In genomic region chr2:11830708-11831301, GRCh38 we compare ENCODE assay signal across 9 cellular contexts.
DNase-seq lines count a peak whose midpoint lies in the region; ATAC-seq, FAIRE-seq and TF ChIP-seq lines count a peak whose summit lies in the region.
"Had no signal": no experiment of that assay in that cellular context is flagged by ENCODE, and none has a peak within 500 bp of the region (broad histone marks: within the 10 kb centered on the region; RNA-seq: fewer than 3 reads in every experiment).

No MANE protein-coding gene starts in this region.

- peak overlapping the region; percentile 100 for H3K4me2 ChIP-seq in HepG2 (ENCODE audit: low read depth, low read length)

- H3K9me3 ChIP-seq in HepG2 (ENCODE audit: low read length) = peaks cover 5% of the 10 kb centered on the region; the same call in 1 of the 2 replicates
- no peaks in the 10 kb centered on the region for H3K9me3 ChIP-seq in thoracic aorta

- H3K9me3 Mint-ChIP-seq in T-helper 2 cell treated with Interferon-gamma antibody and Interleukin-4, amounts not matched to agents 5 μg/mL and 100 μg/mL, for 36 hours = peaks cover 9% of the 10 kb centered on the region
- peaks cover 10% of the 10 kb centered on the region for H3K9me3 Mint-ChIP-seq in activated T-helper 2 cell treated with anti-CD3 and anti-CD28 coated beads, Interferon-gamma antibody, Interleukin-2, Interleukin-4, amounts not matched to agents 10 μg/mL and 5 μg/mL and 100 μg/mL, durations not matched to agents 14 hours and 24 hours and 36 hours

- intact Hi-C loops in activated T-helper 2 cell treated with anti-CD3 and anti-CD28 coated beads, Interferon-gamma antibody, Interleukin-2, Interleukin-4, amounts not matched to agents 10 μg/mL and 5 μg/mL and 100 μg/mL, durations not matched to agents 14 hours and 24 hours and 36 hours (cut with micrococcal nuclease) = loop anchor here (1.0 to 5.0 kb wide), 14 partner anchors 85 to 1176 kb away; partner anchors contain the start of gene LPIN1
- intact Hi-C loops in HepG2 (cut with micrococcal nuclease; ENCODE audit: unreplicated experiment) = loop anchor here (1.0 kb wide), 3 partner anchors 32 to 496 kb away; no protein-coding TSS in a partner anchor

- H3K27me3 ChIP-seq in HepG2 (ENCODE audit: control insufficient read depth in 1 of 2, insufficient read depth in 2 of 2, low read length in 2 of 2) = no peaks in the 10 kb centered on the region; a peak in 1 of 5 replicates
- H3K27me3 ChIP-seq in thoracic aorta (replicated peaks; ENCODE audit: insufficient read depth) = no peaks in the 10 kb centered on the region

- POLR2A ChIA-PET in HepG2 (lab: Yijun Ruan, JAX) = interaction anchor here (1.8 to 3.7 kb wide), 2 partner anchors 11 to 13 kb away, joined by 5 to 31 read pairs; no protein-coding TSS in a partner anchor

- peak overlapping the region; percentile 70 for H3K9ac ChIP-seq in HepG2 (ENCODE audit: insufficient read depth, low read depth, low read length)

- no peaks in the 10 kb centered on the region for H3K79me2 ChIP-seq in HepG2 (ENCODE audit: insufficient read depth, low read length)

- peaks cover 37% of the 10 kb centered on the region for H3K4me1 Mint-ChIP-seq in T-helper 2 cell treated with Interferon-gamma antibody and Interleukin-4, amounts not matched to agents 5 μg/mL and 100 μg/mL, for 36 hours (ENCODE audit: low read depth)
- peaks cover 31% of the 10 kb centered on the region for H3K4me1 Mint-ChIP-seq in activated T-helper 2 cell treated with anti-CD3 and anti-CD28 coated beads, Interferon-gamma antibody, Interleukin-2, Interleukin-4, amounts not matched to agents 10 μg/mL and 5 μg/mL and 100 μg/mL, durations not matched to agents 14 hours and 24 hours and 36 hours (ENCODE audit: low read depth)

- H4K20me1 ChIP-seq in HepG2 (ENCODE audit: insufficient read depth, low read length) = no peaks in the 10 kb centered on the region

- 46% methylated on average over 7 of the region's 7 CpGs for WGBS in HepG2 (ENCODE audit: low lambda C conversion rate)

- peak overlapping the region; percentile 80 for H3K27ac ChIP-seq in HepG2 (ENCODE audit: extremely low read length, insufficient read depth, low read length)
- H3K27ac ChIP-seq in thoracic aorta = peak overlapping the region; percentile 75

- TF ChIP-seq CTCF in HepG2 (CRISPR knock-in tag; IDR thresholded peaks at IDR 0.05) (no peak), thoracic aorta (IDR thresholded peaks at IDR 0.05) (no peak)

- no peak for TF ChIP-seq RAD21 in HepG2 (CRISPR knock-in tag; IDR thresholded peaks at IDR 0.05)

- H3K4me1 ChIP-seq in HepG2 (ENCODE audit: insufficient read depth, low read length) (peaks cover 66% of the 10 kb centered on the region), thoracic aorta (ENCODE audit: control insufficient read depth in 1 of 2, low read depth in 2 of 2) (peaks cover 10 to 21% of the 10 kb centered on the region in 2 donors)

- no TSS peak for BruUV-seq in HepG2 (replicated peaks; lab: Mats Ljungman, UMichigan)

- in situ Hi-C loops in HepG2 (cut with HindIII; ENCODE audit: extremely low pct_ligation_motif_present, low pct_unique_long_range_greater_than_20kb) = loop anchor here (5.0 to 10.0 kb wide), 2 partner anchors 886 to 1174 kb away; partner anchors contain the start of gene TRIB2

- peak; percentile 15 for FAIRE-seq in HepG2 (lab: Jason Lieb, UNC)
- FAIRE-seq: bronchial epithelial cell had no signal

- CTCF ChIA-PET in HepG2 (lab: Yijun Ruan, JAX; ENCODE audit: low intra/inter-chr PET ratio, low total read pairs) = interaction anchor here (1.3 kb wide), 1 partner anchor 33 kb away, joined by 3 read pairs; no protein-coding TSS in a partner anchor

- no peak for DNase-seq in T-helper 2 cell treated with Interferon-gamma antibody and Interleukin-4, amounts not matched to agents 5 μg/mL and 100 μg/mL, for 36 hours (ENCODE audit: low spot score)
- DNase-seq in T-helper 2 cell = no peak
- DNase-seq in activated T-helper 2 cell treated with anti-CD3 and anti-CD28 coated beads, Interferon-gamma antibody, Interleukin-2, Interleukin-4, amounts not matched to agents 10 μg/mL and 5 μg/mL and 100 μg/mL, durations not matched to agents 14 hours and 24 hours and 36 hours (ENCODE audit: low spot score) = no peak
- no peak for DNase-seq in HepG2 (ENCODE audit: low spot score)
- no peak for DNase-seq in thoracic aorta (ENCODE audit: low spot score)
- no peak for DNase-seq in SIG-M5 treated with dmso at 0.1 percent for 504 hours (lab: John Stamatoyannopoulos, UW; ENCODE audit: unreplicated experiment)
- DNase-seq in NCI-H146 (lab: John Stamatoyannopoulos, UW) = no peak
- no peak for DNase-seq in HCEC 1CT

- peak overlapping the region; percentile 67 for H3K27ac Mint-ChIP-seq in T-helper 2 cell treated with Interferon-gamma antibody and Interleukin-4, amounts not matched to agents 5 μg/mL and 100 μg/mL, for 36 hours
- H3K27ac Mint-ChIP-seq in activated T-helper 2 cell treated with anti-CD3 and anti-CD28 coated beads, Interferon-gamma antibody, Interleukin-2, Interleukin-4, amounts not matched to agents 10 μg/mL and 5 μg/mL and 100 μg/mL, durations not matched to agents 14 hours and 24 hours and 36 hours = peak overlapping the region; percentile 56

- H3K36me3 ChIP-seq in HepG2 (replicated peaks in 1 of 2; ENCODE audit: control insufficient read depth in 1 of 2, insufficient read depth in 2 of 2, low read length in 2 of 2) (peaks cover 0 to 5% of the 10 kb centered on the region in 2 experiments; a peak in 2 of 5 replicates), thoracic aorta (no peaks in the 10 kb centered on the region)

- peak overlapping the region; percentile 90 for H2AFZ ChIP-seq in HepG2 (ENCODE audit: low read length)

- peaks cover 20% of the 10 kb centered on the region for H3K36me3 Mint-ChIP-seq in T-helper 2 cell treated with Interferon-gamma antibody and Interleukin-4, amounts not matched to agents 5 μg/mL and 100 μg/mL, for 36 hours (ENCODE audit: low read depth)
- H3K36me3 Mint-ChIP-seq in activated T-helper 2 cell treated with anti-CD3 and anti-CD28 coated beads, Interferon-gamma antibody, Interleukin-2, Interleukin-4, amounts not matched to agents 10 μg/mL and 5 μg/mL and 100 μg/mL, durations not matched to agents 14 hours and 24 hours and 36 hours (ENCODE audit: low read depth) = peaks cover 22% of the 10 kb centered on the region

- TF ChIP-seq EP300 in HepG2 (IDR thresholded peaks at IDR 0.05; ENCODE audit: low read depth in 2 of 2, low read length in 2 of 2) (no peak), HepG2 (CRISPR knock-in tag; IDR thresholded peaks at IDR 0.05; ENCODE audit: borderline replicate concordance) (no peak)

- TF ChIP-seq POLR2A in HepG2 (IDR thresholded peaks at IDR 0.05; ENCODE audit: insufficient read depth in 1 of 2, low read depth in 2 of 2, low read length in 2 of 2) = no peak

- peak overlapping the region; percentile 85 for H3K4me3 Mint-ChIP-seq in T-helper 2 cell treated with Interferon-gamma antibody and Interleukin-4, amounts not matched to agents 5 μg/mL and 100 μg/mL, for 36 hours
- peak overlapping the region; percentile 51 for H3K4me3 Mint-ChIP-seq in activated T-helper 2 cell treated with anti-CD3 and anti-CD28 coated beads, Interferon-gamma antibody, Interleukin-2, Interleukin-4, amounts not matched to agents 10 μg/mL and 5 μg/mL and 100 μg/mL, durations not matched to agents 14 hours and 24 hours and 36 hours (ENCODE audit: low read depth)

- H3K4me3 ChIP-seq in HepG2 (replicated peaks in 1 of 3; ENCODE audit: insufficient read depth in 1 of 3, low read depth in 2 of 3, low read length in 3 of 3) (peak overlapping the region; percentile 55 to 77 (median 70); a peak in 5 of 6 replicates), thoracic aorta (peak overlapping the region; percentile 59)

- ATAC-seq in HepG2 = peak; percentile 3; the same call in 2 of the 3 replicates
- no peak for ATAC-seq in thoracic aorta (ENCODE audit: insufficient number of reproducible peaks, low FRiP score, low read depth)

- H3K27me3 Mint-ChIP-seq in T-helper 2 cell treated with Interferon-gamma antibody and Interleukin-4, amounts not matched to agents 5 μg/mL and 100 μg/mL, for 36 hours (ENCODE audit: low read depth) = peaks cover 45% of the 10 kb centered on the region
- peaks cover 43% of the 10 kb centered on the region for H3K27me3 Mint-ChIP-seq in activated T-helper 2 cell treated with anti-CD3 and anti-CD28 coated beads, Interferon-gamma antibody, Interleukin-2, Interleukin-4, amounts not matched to agents 10 μg/mL and 5 μg/mL and 100 μg/mL, durations not matched to agents 14 hours and 24 hours and 36 hours (ENCODE audit: low read depth)

TF ChIP-seq in HepG2, 621 proteins besides CTCF, POLR2A, EP300 and RAD21 (continues in another document):
- TF ChIP-seq, protein P1, sequence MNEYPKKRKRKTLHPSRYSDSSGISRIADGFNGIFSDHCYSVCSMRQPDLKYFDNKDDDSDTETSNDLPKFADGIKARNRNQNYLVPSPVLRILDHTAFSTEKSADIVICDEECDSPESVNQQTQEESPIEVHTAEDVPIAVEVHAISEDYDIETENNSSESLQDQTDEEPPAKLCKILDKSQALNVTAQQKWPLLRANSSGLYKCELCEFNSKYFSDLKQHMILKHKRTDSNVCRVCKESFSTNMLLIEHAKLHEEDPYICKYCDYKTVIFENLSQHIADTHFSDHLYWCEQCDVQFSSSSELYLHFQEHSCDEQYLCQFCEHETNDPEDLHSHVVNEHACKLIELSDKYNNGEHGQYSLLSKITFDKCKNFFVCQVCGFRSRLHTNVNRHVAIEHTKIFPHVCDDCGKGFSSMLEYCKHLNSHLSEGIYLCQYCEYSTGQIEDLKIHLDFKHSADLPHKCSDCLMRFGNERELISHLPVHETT (CRISPR knock-in tag; conservative IDR thresholded peaks at IDR 0.05) = no peak
- TF ChIP-seq GATAD2A (CRISPR knock-in tag; IDR thresholded peaks at IDR 0.05) (peak; percentile 8; the same call in 1 of the 2 replicates), NFIC (IDR thresholded peaks at IDR 0.05; ENCODE audit: low read length) (peak; percentile 88; the same call in 1 of the 2 replicates), NCOR1 (IDR thresholded peaks at IDR 0.05; ENCODE audit: borderline replicate concordance, low read length) (0 out of 2 replicates have a peak, but pooled peaks have one; percentile 2)
- TF ChIP-seq, protein P2, sequence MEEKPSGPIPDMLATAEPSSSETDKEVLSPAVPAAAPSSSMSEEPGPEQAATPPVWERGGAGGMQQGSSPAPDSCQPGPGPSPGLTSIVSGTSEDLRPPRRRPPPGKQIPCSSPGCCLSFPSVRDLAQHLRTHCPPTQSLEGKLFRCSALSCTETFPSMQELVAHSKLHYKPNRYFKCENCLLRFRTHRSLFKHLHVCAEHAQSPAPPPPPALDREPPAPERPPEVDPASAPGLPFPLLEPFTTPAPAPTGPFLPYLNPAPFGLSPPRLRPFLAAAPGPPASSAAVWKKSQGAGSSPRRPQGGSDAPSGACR (CRISPR knock-in tag; IDR thresholded peaks at IDR 0.05) = 0 out of 2 replicates have a peak, but pooled peaks have one; percentile 1
